In the genomic region with DNA sequence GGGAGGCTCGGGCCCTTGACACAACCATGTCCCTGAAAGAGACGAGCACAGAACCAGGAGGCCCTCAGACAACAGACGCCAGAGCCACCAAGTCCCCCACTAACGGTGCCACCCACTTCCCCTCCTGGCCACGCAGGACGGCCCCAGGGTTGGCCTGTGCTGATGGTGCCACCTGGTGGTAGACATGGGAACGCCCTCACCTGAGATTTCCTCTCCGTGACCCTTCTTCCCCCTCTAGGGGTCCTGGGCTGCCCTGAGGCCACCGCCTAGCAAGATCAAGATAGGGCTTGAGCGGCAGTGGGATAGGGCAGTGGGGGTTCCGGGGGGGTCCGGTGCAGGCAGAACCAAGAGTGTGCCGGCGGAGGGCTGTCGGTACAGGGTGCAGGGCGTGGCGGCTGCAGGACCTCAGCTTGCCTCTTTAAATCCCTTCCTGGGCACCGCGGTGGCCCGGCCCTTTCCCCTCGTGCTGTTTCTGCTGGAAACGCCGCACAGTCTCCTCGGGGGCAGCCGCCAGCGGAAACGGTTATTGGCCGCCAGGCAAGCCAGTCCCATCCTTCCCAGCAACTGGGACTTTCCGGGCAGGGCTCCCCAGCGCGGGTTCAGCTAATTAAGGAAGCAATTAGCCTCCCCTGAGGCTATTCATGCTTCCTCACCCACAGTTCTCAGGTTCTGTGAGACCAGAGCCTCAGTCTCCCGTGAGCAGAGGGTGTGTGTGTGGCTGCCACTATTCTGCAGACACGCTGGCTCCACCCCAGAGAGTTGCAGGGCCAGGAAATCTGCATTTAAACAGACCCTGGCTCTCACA, we compare ENCODE assay signal across 8 cellular contexts. TPM values are rescaled to one million over a fixed set of nuclear protein-coding genes. Genes with fewer than 3 reads are reported as not detected.
DNase-seq lines count a peak whose midpoint lies in the region; TF ChIP-seq lines count a peak whose summit lies in the region.

No MANE protein-coding gene starts in this region.

- H3K36me3 Mint-ChIP-seq in osteocyte (ENCODE audit: unreplicated experiment): no peaks in the 10 kb centered on the region

- H3K27ac ChIP-seq in thyroid gland: peak overlapping the region in 1 of 3 donors; percentile 56

- no peak overlapping the region for H3K27ac Mint-ChIP-seq in osteocyte (ENCODE audit: unreplicated experiment)

- peaks cover 11% of the 10 kb centered on the region for H3K27me3 ChIP-seq in BJ (ENCODE audit: control insufficient read depth, insufficient read depth, low read length)
- no peaks in the 10 kb centered on the region for H3K27me3 ChIP-seq in thyroid gland

- TF ChIP-seq EP300 in Ishikawa (IDR thresholded peaks at IDR 0.05; ENCODE audit: borderline replicate concordance): no peak

- H3K4me3 ChIP-seq in BJ (ENCODE audit: low read depth, low read length) (peak overlapping the region; percentile 36), thyroid gland (replicated peaks in 1 of 3) (peak overlapping the region in 1 of 3 donors; percentile 27)

- CTCF ChIA-PET in BJ (lab: Yijun Ruan, JAX): interaction anchor here (0.7 to 4.9 kb wide), 19 partner anchors 13 to 474 kb away, joined by 3 to 44 read pairs (median 4); a partner anchor contains a TSS

- TF ChIP-seq CTCF in BJ (IDR thresholded peaks at IDR 0.05; ENCODE audit: insufficient read depth, low read depth, low read length) (peak; percentile 96), osteocyte (IDR thresholded peaks at IDR 0.05) (peak; percentile 99), thyroid gland (IDR thresholded peaks at IDR 0.05) (peak; percentile 92 to 99 (median 96))

- H3K27me3 Mint-ChIP-seq in osteocyte (ENCODE audit: unreplicated experiment): peaks cover 17% of the 10 kb centered on the region

- peaks cover 44 to 55% of the 10 kb centered on the region in 2 donors for H3K4me1 ChIP-seq in thyroid gland

- intact Hi-C loops in thyroid gland (cut with DNase I): loop anchor here (2.0 to 10.0 kb wide), 3 partner anchors 73 to 345 kb away; a partner anchor contains a TSS

- no peaks in the 10 kb centered on the region for H3K9me3 Mint-ChIP-seq in osteocyte (ENCODE audit: unreplicated experiment)

- DNase-seq in BJ (ENCODE audit: low read depth): no peak
- DNase-seq in SK-MEL-5 (ENCODE audit: low read depth, low spot score): peak; percentile 72
- peak; percentile 59 to 80 (median 73) for DNase-seq in activated naive CD4-positive, alpha-beta T cell (lab: John Stamatoyannopoulos, UW)
- DNase-seq in glomerular visceral epithelial cell (ENCODE audit: extremely low spot score): peak; percentile 57
- peak; percentile 89 for DNase-seq in osteocyte (ENCODE audit: extremely low spot score, unreplicated experiment)
- DNase-seq in thyroid gland: peak; percentile 74 to 79

- H3K36me3 ChIP-seq in BJ (ENCODE audit: control insufficient read depth, insufficient read depth, low read length): no peaks in the 10 kb centered on the region
- no peaks in the 10 kb centered on the region for H3K36me3 ChIP-seq in thyroid gland

- in situ Hi-C loops in SK-MEL-5 (cut with HindIII; ENCODE audit: low pct_unique_long_range_greater_than_20kb, low sequenced_read_pairs): no loop called here

- POLR2A ChIA-PET in BJ (lab: Charles Lee): no interaction called here

- peak overlapping the region; percentile 67 for H3K4me3 Mint-ChIP-seq in osteocyte (ENCODE audit: unreplicated experiment)

- TF ChIP-seq POLR2A in GM19099 (IDR thresholded peaks at IDR 0.05; ENCODE audit: extremely low read depth, insufficient read length, low read depth): peak; percentile 67
- TF ChIP-seq POLR2A in thyroid gland (IDR thresholded peaks at IDR 0.05): no peak

- peak; percentile 98 for TF ChIP-seq RAD21 in Ishikawa (IDR thresholded peaks at IDR 0.05; ENCODE audit: low read depth)

- no peaks in the 10 kb centered on the region for H3K9me3 ChIP-seq in thyroid gland

- WGBS in thyroid gland, 2 donors: 7 to 25% methylated on average over 4 to 17 of the region's 33 CpGs

- H3K4me1 Mint-ChIP-seq in osteocyte (ENCODE audit: unreplicated experiment): peaks cover 21% of the 10 kb centered on the region

TF ChIP-seq in Ishikawa, 13 proteins besides CTCF, POLR2A, EP300 and RAD21:
- TF ChIP-seq ZBTB7A (IDR thresholded peaks at IDR 0.05; ENCODE audit: low read depth): peak; percentile 71; the same call in 1 of the 2 replicates
- TF ChIP-seq CREB1 (IDR thresholded peaks at IDR 0.05; ENCODE audit: low read depth): no peak

RNA-seq across cellular contexts. Expression of a gene that starts 5.5 kb away (rescaled TPM):
- 0.01 TPM in 1 of 2 replicates, not detected in the other for polyA plus RNA-seq in BJ (2011; rRNA removed)
- not detected in 2 replicates for polyA minus RNA-seq in BJ (2011; rRNA and poly(A)+ RNA removed)
- not detected in 2 replicates for total RNA-seq in SK-MEL-5 (2014; rRNA removed; shearing (Covaris generic))
- not detected in 2 replicates for polyA plus RNA-seq in SK-MEL-5 (2015; cell fraction: cytosol; rRNA removed)
- polyA plus RNA-seq in SK-MEL-5 (2015; cell fraction: nucleus; rRNA removed): not detected in 2 replicates
- not detected in 2 replicates for total RNA-seq in osteocyte
- 1 to 10 TPM in 3 of 4 donors, under 1 TPM in 1; 0.89 to 1.4 (median 1.2) TPM for total RNA-seq in thyroid gland
